ENCODE assay signal across 8 cellular contexts in genomic region chr17:55238931-55239297, GRCh38. TPM values are rescaled to one million over a fixed set of nuclear protein-coding genes. Genes with fewer than 3 reads are reported as not detected.
DNase-seq lines count a peak whose midpoint lies in the region; ATAC-seq and TF ChIP-seq lines count a peak whose summit lies in the region.

No MANE protein-coding gene starts in this region.

- H4K20me1 ChIP-seq in OCI-LY3 (ENCODE audit: insufficient read depth, low read length): no peaks in the 10 kb centered on the region

- H3K36me3 ChIP-seq in OCI-LY3 (replicated peaks; ENCODE audit: low read depth, low read length): peaks cover 2% of the 10 kb centered on the region
- H3K36me3 ChIP-seq in liver (ENCODE audit: control insufficient read depth in 4 of 4, insufficient read depth in 3 of 4, low read depth in 1 of 4, low read length in 3 of 4): no peaks in the 10 kb centered on the region
- no peaks in the 10 kb centered on the region for H3K36me3 ChIP-seq in thyroid gland

- intact Hi-C loops in thyroid gland (cut with DNase I): no loop called here

- peak; percentile 25; the same call in 1 of the 2 replicates for TF ChIP-seq CTCF in OCI-LY3 (IDR thresholded peaks at IDR 0.05; ENCODE audit: low read depth, low read length)
- TF ChIP-seq CTCF in chondrocyte (IDR thresholded peaks at IDR 0.05): peak; percentile 7
- TF ChIP-seq CTCF in liver (IDR thresholded peaks at IDR 0.05; ENCODE audit: low read depth, low read length, missing input control): no peak
- TF ChIP-seq CTCF in thyroid gland (IDR thresholded peaks at IDR 0.05): peak in 1 of 6 experiments; percentile 32

- H3K9me3 ChIP-seq in OCI-LY3 (ENCODE audit: insufficient read depth, low read length) (no peaks in the 10 kb centered on the region), liver (ENCODE audit: control insufficient read depth in 4 of 4, low read length in 3 of 4) (no peaks in the 10 kb centered on the region), thyroid gland (no peaks in the 10 kb centered on the region)

- peak; percentile 10 to 18 for TF ChIP-seq RAD21 in liver (IDR thresholded peaks at IDR 0.05)

- H3K4me2 ChIP-seq in OCI-LY3 (ENCODE audit: low read length): peak overlapping the region; percentile 72

- H3K4me1 ChIP-seq in OCI-LY3 (ENCODE audit: low read length) (peaks cover 73% of the 10 kb centered on the region), liver (ENCODE audit: control insufficient read depth in 4 of 4, insufficient read depth in 4 of 4, low read length in 3 of 4) (peaks cover 3 to 18% (median 13%) of the 10 kb centered on the region in 4 donors), thyroid gland (peaks cover 12 to 13% of the 10 kb centered on the region in 2 donors)

- peaks cover 4% of the 10 kb centered on the region for H3K9me3 Mint-ChIP-seq in chondrocyte (ENCODE audit: low read depth)

- H3K27ac ChIP-seq in OCI-LY3 (ENCODE audit: low read length) (peak overlapping the region; percentile 91), liver (ENCODE audit: low read depth in 1 of 2, low read length in 2 of 2) (peak overlapping the region; percentile 35 to 91), thyroid gland (peak overlapping the region in 2 of 3 donors; percentile 44 to 79)

- H3K36me3 Mint-ChIP-seq in chondrocyte (ENCODE audit: low read depth): no peaks in the 10 kb centered on the region

- peak overlapping the region; percentile 79 for H3K4me3 ChIP-seq in OCI-LY3 (ENCODE audit: low read length)
- H3K4me3 ChIP-seq in liver (ENCODE audit: low read depth in 1 of 3, low read length in 3 of 3): peak overlapping the region; percentile 60 to 70 (median 63)
- peak overlapping the region; percentile 20 to 32 (median 30) for H3K4me3 ChIP-seq in thyroid gland (replicated peaks in 1 of 3)

- no peak overlapping the region for H3K27ac Mint-ChIP-seq in chondrocyte (ENCODE audit: unreplicated experiment)

- H3K4me1 Mint-ChIP-seq in chondrocyte (ENCODE audit: low read depth): peaks cover 10% of the 10 kb centered on the region

- 3% methylated on average over 4 of the region's 4 CpGs for WGBS in liver
- 1 to 3% methylated on average over 4 of the region's 4 CpGs for WGBS in thyroid gland, 2 donors

- peak overlapping the region; percentile 70; the same call in 1 of the 2 replicates for H2AFZ ChIP-seq in OCI-LY3 (ENCODE audit: low read depth, low read length)

- H3K9ac ChIP-seq in OCI-LY3 (ENCODE audit: low read length) (peak overlapping the region; percentile 58), liver (ENCODE audit: low read depth in 1 of 2, low read length in 2 of 2) (peak overlapping the region in 1 of 2 donors; percentile 50)

- H3K4me3 Mint-ChIP-seq in chondrocyte (ENCODE audit: unreplicated experiment): peak overlapping the region; percentile 78

- peaks cover 20% of the 10 kb centered on the region for H3K27me3 Mint-ChIP-seq in chondrocyte (ENCODE audit: low read depth)

- no peak for TF ChIP-seq POLR2A in thyroid gland (IDR thresholded peaks at IDR 0.05)

- ATAC-seq in HG03095 (IDR thresholded peaks at IDR 0.05; ENCODE audit: unreplicated experiment): peak; percentile 25

- peak; percentile 40 for DNase-seq in NCI-H2196 treated with DMSO at 0.1 percent for 48 hours (lab: John Stamatoyannopoulos, UW; ENCODE audit: unreplicated experiment)
- DNase-seq in NCI-H2196 (lab: John Stamatoyannopoulos, UW; ENCODE audit: unreplicated experiment): no peak
- DNase-seq in chondrocyte (ENCODE audit: low spot score): no peak
- DNase-seq in thyroid gland: peak; percentile 57 to 62
- no peak for DNase-seq in cerebellar nuclear complex (lab: John Stamatoyannopoulos, UW)

- no peaks in the 10 kb centered on the region for H3K79me2 ChIP-seq in OCI-LY3 (ENCODE audit: low read length)

- H3K27me3 ChIP-seq in OCI-LY3 (ENCODE audit: low read depth, low read length) (no peaks in the 10 kb centered on the region), liver (ENCODE audit: control insufficient read depth in 4 of 4, insufficient read depth in 4 of 4, low read length in 3 of 4) (no peaks in the 10 kb centered on the region), thyroid gland (no peaks in the 10 kb centered on the region)

TF ChIP-seq in liver, 16 proteins besides CTCF, POLR2A, EP300 and RAD21:
- TF ChIP-seq REST (IDR thresholded peaks at IDR 0.05) (no peak), NR2F2 (IDR thresholded peaks at IDR 0.05) (no peak), HNF4G (IDR thresholded peaks at IDR 0.05) (no peak), TAF1 (conservative IDR thresholded peaks at IDR 0.05) (no peak), RXRA (IDR thresholded peaks at IDR 0.05) (no peak), YY1 (IDR thresholded peaks at IDR 0.05) (no peak), JUND (IDR thresholded peaks at IDR 0.05) (no peak), MAX (IDR thresholded peaks at IDR 0.05) (no peak), GABPA (IDR thresholded peaks at IDR 0.05 in 1 of 2, conservative IDR thresholded peaks at IDR 0.05 in 1 of 2) (no peak), FOXA2 (IDR thresholded peaks at IDR 0.05) (no peak), FOXA1 (IDR thresholded peaks at IDR 0.05) (no peak), ATF3 (IDR thresholded peaks at IDR 0.05) (no peak), ZBTB33 (IDR thresholded peaks at IDR 0.05) (no peak), HNF4A (conservative IDR thresholded peaks at IDR 0.05) (no peak), SP1 (IDR thresholded peaks at IDR 0.05) (no peak), EGR1 (IDR thresholded peaks at IDR 0.05; ENCODE audit: low read depth in 2 of 2) (no peak)

RNA-seq across cellular contexts. Expression of gene HLF, which starts 25.8 kb away (rescaled TPM):
- total RNA-seq in chondrocyte: 0.18 to 0.47 TPM (median 0.27 TPM) in 3 replicates
- 10 to 100 TPM in 1 of 2 donors, 1 to 10 TPM in 1; 8.0 to 59.3 TPM for total RNA-seq in liver
- polyA plus RNA-seq in liver: 10 to 100 TPM; 23.5 to 25.7 TPM
- 10 to 100 TPM; 39.4 to 54.1 (median 51.7) TPM for total RNA-seq in thyroid gland

Comparison
In these comparisons a context has a peak if more than half of its experiments do, and no peak if none do; other contexts are left out.
1. DNase-seq: peak in NCI-H2196 treated with DMSO at 0.1 percent for 48 hours (single experiment) and thyroid gland (2 of 2); none in NCI-H2196 (single experiment), chondrocyte (single experiment) and cerebellar nuclear complex (0 of 2).
2. Peak in every context shown above with its lines, with median percentiles within 50 percentile points of each other: H3K27ac ChIP-seq and H3K4me3 ChIP-seq.